21 cellular contexts compared by ENCODE assay signal in the genomic region with DNA sequence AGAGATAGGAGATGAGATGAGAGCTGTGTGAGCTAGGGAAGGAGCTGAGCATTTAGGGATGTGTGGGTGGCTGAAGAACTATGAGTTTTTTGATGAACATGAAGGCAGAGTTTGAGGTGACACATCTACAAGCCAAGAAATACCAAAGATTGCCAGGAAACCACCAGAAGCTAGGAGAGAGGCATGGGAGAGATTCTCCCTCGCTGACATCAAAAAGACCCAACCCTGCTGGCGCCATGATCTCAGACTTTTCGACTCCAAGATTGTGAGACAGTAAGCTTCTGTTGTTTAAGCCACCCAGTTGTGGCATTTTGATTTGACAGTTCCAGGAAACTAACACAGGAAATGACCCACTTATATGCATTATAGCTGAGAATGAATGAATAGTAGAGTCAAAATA.
DNase-seq lines count a peak whose midpoint lies in the region; ATAC-seq and TF ChIP-seq lines count a peak whose summit lies in the region.
"Had no signal": no experiment of that assay in that cellular context is flagged by ENCODE, and none has a peak within 500 bp of the region (broad histone marks: within the 10 kb centered on the region; RNA-seq: fewer than 3 reads in every experiment).

No MANE protein-coding gene starts in this region.

- no TSS peak for BruUV-seq in OCI-LY7 (replicated peaks; lab: Mats Ljungman, UMichigan)

- no peak for DNase-seq in DND-41
- peak; percentile 43 for DNase-seq in LHCN-M2 (ENCODE audit: low read depth)
- peak; percentile 23 for DNase-seq in astrocyte of the hippocampus (ENCODE audit: low read depth, low spot score)
- peak; percentile 4 for DNase-seq in stromal cell of bone marrow (ENCODE audit: low read depth)
- DNase-seq in activated CD4-positive, CD25-positive, alpha-beta regulatory T cell (lab: John Stamatoyannopoulos, UW), result no peak
- no peak for DNase-seq in DMS 273 (lab: John Stamatoyannopoulos, UW; ENCODE audit: unreplicated experiment)
- no peak for DNase-seq in OCI-LY7 (ENCODE audit: low spot score)
- DNase-seq: activated CD8-positive, alpha-beta memory T cell treated with anti-CD3 and anti-CD28 coated beads, Interleukin-2, amount 50 U/mL, for 48 hours; activated naive CD8-positive, alpha-beta T cell treated with anti-CD3 and anti-CD28 coated beads for 36 hours; AML-193; Calu3; left cardiac atrium; mammary epithelial cell; MG63; NCI-H1436 treated with DMSO at 0.1 percent for 48 hours; NCI-H526; T-helper 9 cell; tibial artery had no signal

- ATAC-seq in DND-41 (ENCODE audit: insufficient read depth, low read depth), result peak; percentile 27; the same call in 2 of the 3 replicates
- ATAC-seq: left cardiac atrium, sciatic nerve, WTC11 had no signal

- H3K36me3 ChIP-seq in DND-41 (ENCODE audit: insufficient read depth, low read length) (no peaks in the 10 kb centered on the region), OCI-LY7 (ENCODE audit: insufficient read depth, low read length) (no peaks in the 10 kb centered on the region)
- H3K36me3 ChIP-seq: MG63, tibial artery had no signal

- POLR2A ChIA-PET in OCI-LY7 (lab: Charles Lee), result interaction anchor here (0.7 kb wide), 1 partner anchor 474 kb away, joined by 3 read pairs; no protein-coding TSS in a partner anchor

- H3K4me2 ChIP-seq in DND-41 (ENCODE audit: insufficient read depth, low read length) (no peak overlapping the region), OCI-LY7 (ENCODE audit: low read length) (no peak overlapping the region)

- H3K4me1 ChIP-seq in DND-41 (ENCODE audit: insufficient read depth, low read length) (no peaks in the 10 kb centered on the region), OCI-LY7 (ENCODE audit: insufficient read depth, low read length, poor library complexity, severe bottlenecking) (no peaks in the 10 kb centered on the region)
- H3K4me1 ChIP-seq: tibial artery had no signal

- H3K27me3 ChIP-seq in DND-41 (ENCODE audit: insufficient read depth, low read length, poor library complexity), result no peaks in the 10 kb centered on the region
- H3K27me3 ChIP-seq: MG63, tibial artery had no signal

- H3K4me3 ChIP-seq in DND-41 (ENCODE audit: low read depth in 1 of 2, low read length in 2 of 2), result no peak overlapping the region
- H3K4me3 ChIP-seq in OCI-LY7 (ENCODE audit: low read depth, low read length, poor library complexity, severe bottlenecking), result no peak overlapping the region
- H3K4me3 ChIP-seq: MG63, tibial artery had no signal

- H3K9me3 ChIP-seq in DND-41 (ENCODE audit: insufficient read depth, low read length, severe bottlenecking) (no peaks in the 10 kb centered on the region), OCI-LY7 (ENCODE audit: low read length) (0 out of 2 replicates have a peak, but pooled peaks cover 6% of the 10 kb centered on the region)
- H3K9me3 ChIP-seq: tibial artery had no signal

- H3K79me2 ChIP-seq in DND-41 (ENCODE audit: insufficient read depth, low read length) (no peaks in the 10 kb centered on the region), OCI-LY7 (ENCODE audit: insufficient read depth, low read depth, low read length) (no peaks in the 10 kb centered on the region)

- no peak overlapping the region for H2AFZ ChIP-seq in DND-41 (ENCODE audit: low read depth, low read length)
- H2AFZ ChIP-seq in OCI-LY7 (ENCODE audit: low read length), result no peak overlapping the region

- H3K27ac ChIP-seq in DND-41 (ENCODE audit: low read length) (no peak overlapping the region), OCI-LY7 (ENCODE audit: low read depth, low read length, poor library complexity, severe bottlenecking) (no peak overlapping the region)
- H3K27ac ChIP-seq: epithelial cell of prostate, tibial artery had no signal

- H4K20me1 ChIP-seq in DND-41 (ENCODE audit: insufficient read depth, low read length), result no peaks in the 10 kb centered on the region
- no peaks in the 10 kb centered on the region for H4K20me1 ChIP-seq in OCI-LY7 (ENCODE audit: insufficient read depth, low read length)

- CTCF ChIA-PET in OCI-LY7 (lab: Charles Lee; ENCODE audit: unreplicated experiment), result no interaction called here

- intact Hi-C loops in OCI-LY7 (cut with micrococcal nuclease; ENCODE audit: unreplicated experiment), result no loop called here

- no peak overlapping the region for H3K9ac ChIP-seq in DND-41 (ENCODE audit: low read depth, low read length)

- no peaks in the 10 kb centered on the region for H3K9me2 ChIP-seq in OCI-LY7 (ENCODE audit: insufficient read depth, low read length)

- TF ChIP-seq CTCF in DND-41 (IDR thresholded peaks at IDR 0.05; ENCODE audit: borderline replicate concordance, extremely low read depth, low read length, poor library complexity, severe bottlenecking), result no peak
- no peak for TF ChIP-seq CTCF in OCI-LY7 (conservative IDR thresholded peaks at IDR 0.05; ENCODE audit: low read length)

Comparison
In these comparisons a context has a peak if more than half of its experiments do, and no peak if none do; other contexts are left out.
1. DNase-seq: peak in LHCN-M2 (single experiment), astrocyte of the hippocampus (single experiment) and stromal cell of bone marrow (single experiment); none in DND-41 (single experiment), activated CD4-positive, CD25-positive, alpha-beta regulatory T cell (0 of 4), DMS 273 (single experiment) and OCI-LY7 (single experiment).